1 cellular context compared by ENCODE assay signal in genomic region chr20:56392282-56393132, GRCh38.
TF ChIP-seq lines count a peak whose summit lies in the region.

Gene CSTF1 (plus strand): TSS chr20:56392645. CDS start chr20:56395553, 2,908 bp downstream.

TF ChIP-seq in HepG2, 621 proteins besides CTCF, POLR2A, EP300 and RAD21 (continued from another document and continues in another):
- TF ChIP-seq DMTF1 (CRISPR knock-in tag; IDR thresholded peaks at IDR 0.05) = 0 out of 2 replicates have a peak, but pooled peaks have one; percentile 77
- TF ChIP-seq ATF7 (IDR thresholded peaks at IDR 0.05) = peak; percentile 87
- peak; percentile 95 for TF ChIP-seq ATF7 (CRISPR knock-in tag; IDR thresholded peaks at IDR 0.05)
- TF ChIP-seq ZKSCAN8 (CRISPR knock-in tag; IDR thresholded peaks at IDR 0.05; ENCODE audit: borderline replicate concordance) = peak; percentile 96
- TF ChIP-seq HOXA9 (CRISPR knock-in tag; IDR thresholded peaks at IDR 0.05; ENCODE audit: borderline replicate concordance) = peak; percentile 64; the same call in 1 of the 2 replicates
- TF ChIP-seq ZBTB46 (CRISPR knock-in tag; IDR thresholded peaks at IDR 0.05; ENCODE audit: borderline replicate concordance) = no peak
- TF ChIP-seq ZNF142 (CRISPR knock-in tag; IDR thresholded peaks at IDR 0.05) = peak; percentile 97
- TF ChIP-seq ZNF740 (CRISPR knock-in tag; IDR thresholded peaks at IDR 0.05) = peak; percentile 75; the same call in 1 of the 2 replicates
- TF ChIP-seq KLF11 (CRISPR knock-in tag; IDR thresholded peaks at IDR 0.05) = peak; percentile 99
- TF ChIP-seq HINFP (CRISPR knock-in tag; IDR thresholded peaks at IDR 0.05; ENCODE audit: low read depth) = peak; percentile 99
- TF ChIP-seq RFXANK (CRISPR knock-in tag; IDR thresholded peaks at IDR 0.05) = peak; percentile 96
- peak; percentile 80; the same call in 1 of the 2 replicates for TF ChIP-seq AFF4 (CRISPR knock-in tag; IDR thresholded peaks at IDR 0.05)
- peak; percentile 78 for TF ChIP-seq POLR2AphosphoS5 (IDR thresholded peaks at IDR 0.05; ENCODE audit: low read depth, low read length)
- peak; percentile 77; the same call in 1 of the 2 replicates for TF ChIP-seq MLXIP (CRISPR knock-in tag; IDR thresholded peaks at IDR 0.05; ENCODE audit: borderline replicate concordance)
- TF ChIP-seq CHD2 (IDR thresholded peaks at IDR 0.05; ENCODE audit: low read depth, low read length) = no peak
- peak; percentile 82 for TF ChIP-seq JUNB (CRISPR knock-in tag; IDR thresholded peaks at IDR 0.05; ENCODE audit: borderline replicate concordance)
- TF ChIP-seq ZNF10 (CRISPR knock-in tag; IDR thresholded peaks at IDR 0.05; ENCODE audit: borderline replicate concordance, low read depth) = no peak
- TF ChIP-seq ZNF33A (CRISPR knock-in tag; IDR thresholded peaks at IDR 0.05; ENCODE audit: borderline replicate concordance) = no peak
- TF ChIP-seq PRDM4 (CRISPR knock-in tag; IDR thresholded peaks at IDR 0.05; ENCODE audit: borderline replicate concordance) = 0 out of 2 replicates have a peak, but pooled peaks have one; percentile 37
- peak; percentile 96 for TF ChIP-seq UBTF (CRISPR knock-in tag; IDR thresholded peaks at IDR 0.05)
- peak; percentile 74; the same call in 1 of the 2 replicates for TF ChIP-seq SP4 (CRISPR knock-in tag; IDR thresholded peaks at IDR 0.05)
